36 cellular contexts compared by ENCODE assay signal in the genomic region with DNA sequence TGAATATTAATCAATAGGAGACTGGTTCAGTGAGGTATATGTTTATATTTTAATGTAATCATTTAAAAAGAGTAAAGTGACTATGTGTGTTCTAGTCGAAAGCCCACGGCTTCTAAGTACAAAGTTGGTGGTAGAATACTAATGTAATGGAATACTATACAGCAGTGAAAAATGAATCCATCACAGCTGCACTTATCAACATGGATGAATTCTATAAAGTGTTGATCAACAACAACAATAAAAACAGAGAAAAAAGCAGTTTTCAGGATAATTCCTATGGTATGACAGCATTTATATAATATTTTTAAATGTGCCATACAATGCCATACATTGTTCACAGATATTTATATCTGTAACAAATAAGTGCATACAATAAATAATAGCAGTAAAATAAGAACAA.
"Had no signal": no experiment of that assay in that cellular context is flagged by ENCODE, and none has a peak within 500 bp of the region (broad histone marks: within the 10 kb centered on the region; RNA-seq: fewer than 3 reads in every experiment).

No MANE protein-coding gene starts in this region.

- H3K36me3 ChIP-seq: MG63 had no signal

- H3K4me3 ChIP-seq: MG63 had no signal

- DNase-seq: Kasumi-1, MG63, MM.1S, MV-4-11, NCI-H1048, NCI-H1092, NCI-H1092 treated with DMSO at 0.1 percent for 48 hours, NCI-H1105, NCI-H1105 treated with DMSO at 0.1 percent for 48 hours, NCI-H1417, NCI-H1417 treated with DMSO at 0.1 percent for 48 hours, NCI-H1436, NCI-H1436 treated with DMSO at 0.1 percent for 48 hours, NCI-H146, NCI-H1694, NCI-H1694 treated with DMSO at 0.1 percent for 48 hours, NCI-H187, NCI-H187 treated with DMSO at 0.1 percent for 48 hours, NCI-H1930, NCI-H2029, NCI-H2029 treated with DMSO at 0.1 percent for 48 hours, NCI-H2081, NCI-H2081 treated with DMSO at 0.1 percent for 48 hours, NCI-H2107, NCI-H2171, NCI-H2171 treated with DMSO at 0.1 percent for 48 hours, NCI-H2227 treated with DMSO at 0.1 percent for 48 hours, NCI-H226, NCI-H345, NCI-H446, NCI-H446 treated with DMSO at 0.1 percent for 48 hours, NCI-H510A, NCI-H510A treated with DMSO at 0.1 percent for 48 hours, NCI-H524, NCI-H524 treated with DMSO at 0.1 percent for 48 hours, NCI-H526 had no signal

- H3K9me3 ChIP-seq: MG63 had no signal
